ENCODE assay signal across 15 cellular contexts in genomic region chr14:36859119-36859518, GRCh38.
"Had no signal": no experiment of that assay in that cellular context is flagged by ENCODE, and none has a peak within 500 bp of the region (broad histone marks: within the 10 kb centered on the region; RNA-seq: fewer than 3 reads in every experiment).

No MANE protein-coding gene starts in this region.

- H3K9me3 ChIP-seq: SK-N-SH had no signal

- DNase-seq: KBM-7, MV-4-11, NCI-H1048, NCI-H1105 treated with DMSO at 0.1 percent for 48 hours, NCI-H1436, NCI-H187, NCI-H2029 treated with DMSO at 0.1 percent for 48 hours, NCI-H2107, NCI-H2227 treated with DMSO at 0.1 percent for 48 hours, NCI-H524, NCI-H774, RPMI8226, SHP77, SK-N-SH, SW 1271 had no signal

- H3K9ac ChIP-seq: SK-N-SH had no signal
